Comparison of ENCODE assay signal across 22 cellular contexts in the genomic region with DNA sequence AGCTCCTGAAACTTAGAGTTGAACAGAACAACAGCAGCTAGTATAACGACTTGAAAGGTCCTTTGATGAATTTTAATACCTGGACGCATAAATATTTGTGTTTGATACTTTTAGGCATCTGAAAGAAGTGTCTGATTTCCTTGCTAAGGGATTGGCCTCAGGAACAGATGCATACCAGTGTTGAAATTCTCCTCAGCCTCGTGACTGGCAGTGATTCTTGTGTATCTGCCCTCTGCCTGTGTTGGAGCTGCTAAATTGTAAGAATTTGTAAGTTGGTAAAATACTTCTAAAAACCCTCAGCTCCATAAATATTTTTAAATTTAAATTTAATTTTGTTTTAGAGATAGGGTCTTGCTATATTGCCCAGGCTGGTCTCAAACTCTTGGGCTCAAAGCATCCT. TPM values are rescaled to one million over a fixed set of nuclear protein-coding genes. Genes with fewer than 3 reads are reported as not detected.
"Had no signal": no experiment of that assay in that cellular context is flagged by ENCODE, and none has a peak within 500 bp of the region (broad histone marks: within the 10 kb centered on the region; RNA-seq: fewer than 3 reads in every experiment).

No MANE protein-coding gene starts in this region.

- H3K27me3 Mint-ChIP-seq: activated CD4-positive, alpha-beta T cell treated with anti-CD3 and anti-CD28 coated beads, Interleukin-2, amount 10 ng/mL, durations not matched to agents 7 days and 5 days; activated T-cell treated with anti-CD3 and anti-CD28 coated beads, Interleukin-2, amount 50 U/mL, for 24 hours had no signal

- H3K9me3 Mint-ChIP-seq: activated CD4-positive, alpha-beta T cell treated with anti-CD3 and anti-CD28 coated beads, Interleukin-2, amount 10 ng/mL, durations not matched to agents 7 days and 5 days; activated T-cell treated with anti-CD3 and anti-CD28 coated beads, Interleukin-2, amount 50 U/mL, for 24 hours; activated T-helper 2 cell treated with anti-CD3 and anti-CD28 coated beads, Interferon-gamma antibody, Interleukin-2, Interleukin-4, amounts not matched to agents 10 μg/mL and 5 μg/mL and 100 μg/mL, durations not matched to agents 14 hours and 24 hours and 36 hours; mesothelial cell of epicardium had no signal

- H3K4me3 ChIP-seq: gastrocnemius medialis, lung, thoracic aorta, upper lobe of right lung had no signal

- H3K36me3 ChIP-seq: gastrocnemius medialis, thoracic aorta, upper lobe of right lung had no signal

- H3K36me3 Mint-ChIP-seq: mesothelial cell of epicardium had no signal

- H3K27me3 ChIP-seq: gastrocnemius medialis, upper lobe of right lung had no signal

- H3K27ac ChIP-seq: gastrocnemius medialis, thoracic aorta, upper lobe of right lung had no signal

- FAIRE-seq: endothelial cell of umbilical vein, kidney had no signal

- DNase-seq: activated CD4-positive, alpha-beta T cell treated with anti-CD3 and anti-CD28 coated beads, Interleukin-2, amount 10 ng/mL, durations not matched to agents 7 days and 5 days; activated CD4-positive, CD25-positive, alpha-beta regulatory T cell; activated CD8-positive, alpha-beta T cell treated with anti-CD3 and anti-CD28 coated beads, Interleukin-2, amount 10 ng/mL, durations not matched to agents 7 days and 5 days; activated T-cell treated with anti-CD3 and anti-CD28 coated beads, Interleukin-2, amount 50 U/mL, for 24 hours; effector memory CD4-positive, alpha-beta T cell; gastrocnemius medialis; head of caudate nucleus; kidney; occipital lobe; posterior cingulate gyrus; retina; T1000; upper lobe of right lung had no signal

- H3K4me3 Mint-ChIP-seq: activated CD4-positive, alpha-beta T cell treated with anti-CD3 and anti-CD28 coated beads, Interleukin-2, amount 10 ng/mL, durations not matched to agents 7 days and 5 days; activated CD8-positive, alpha-beta T cell treated with anti-CD3 and anti-CD28 coated beads, Interleukin-2, amount 10 ng/mL, durations not matched to agents 7 days and 5 days; mesothelial cell of epicardium had no signal

- H3K27ac Mint-ChIP-seq: activated CD8-positive, alpha-beta T cell treated with anti-CD3 and anti-CD28 coated beads, Interleukin-2, amount 10 ng/mL, durations not matched to agents 7 days and 5 days; mesothelial cell of epicardium had no signal

- ATAC-seq: gastrocnemius medialis, left lobe of liver, upper lobe of right lung had no signal

- H3K9me3 ChIP-seq: gastrocnemius medialis, thoracic aorta, upper lobe of right lung had no signal

RNA-seq across cellular contexts. Expression of a gene that starts 22.4 kb away (rescaled TPM):
- total RNA-seq: activated CD4-positive, alpha-beta T cell treated with anti-CD3 and anti-CD28 coated beads, Interleukin-2, amount 10 ng/mL, durations not matched to agents 7 days and 5 days; activated CD8-positive, alpha-beta T cell treated with anti-CD3 and anti-CD28 coated beads, Interleukin-2, amount 10 ng/mL, durations not matched to agents 7 days and 5 days; activated T-helper 2 cell treated with anti-CD3 and anti-CD28 coated beads, Interferon-gamma antibody, Interleukin-2, Interleukin-4, amounts not matched to agents 10 μg/mL and 5 μg/mL and 100 μg/mL, durations not matched to agents 14 hours and 24 hours and 36 hours; cerebellum; endothelial cell of umbilical vein; fibroblast of lung; gastrocnemius medialis; kidney; left lobe of liver; lung; mesothelial cell of epicardium; occipital lobe; thoracic aorta; upper lobe of right lung had no signal
- polyA plus RNA-seq: endothelial cell of umbilical vein, fibroblast of lung, lung, neural cell had no signal

RNA-seq across cellular contexts. Expression of a gene that starts 31.1 kb away (rescaled TPM):
- total RNA-seq: activated CD4-positive, alpha-beta T cell treated with anti-CD3 and anti-CD28 coated beads, Interleukin-2, amount 10 ng/mL, durations not matched to agents 7 days and 5 days; activated CD8-positive, alpha-beta T cell treated with anti-CD3 and anti-CD28 coated beads, Interleukin-2, amount 10 ng/mL, durations not matched to agents 7 days and 5 days; activated T-helper 2 cell treated with anti-CD3 and anti-CD28 coated beads, Interferon-gamma antibody, Interleukin-2, Interleukin-4, amounts not matched to agents 10 μg/mL and 5 μg/mL and 100 μg/mL, durations not matched to agents 14 hours and 24 hours and 36 hours; cerebellum; endothelial cell of umbilical vein; fibroblast of lung; gastrocnemius medialis; kidney; left lobe of liver; lung; mesothelial cell of epicardium; occipital lobe; thoracic aorta; upper lobe of right lung had no signal
- polyA plus RNA-seq: endothelial cell of umbilical vein, neural cell had no signal
